1 cellular context compared by ENCODE assay signal in the genomic region with DNA sequence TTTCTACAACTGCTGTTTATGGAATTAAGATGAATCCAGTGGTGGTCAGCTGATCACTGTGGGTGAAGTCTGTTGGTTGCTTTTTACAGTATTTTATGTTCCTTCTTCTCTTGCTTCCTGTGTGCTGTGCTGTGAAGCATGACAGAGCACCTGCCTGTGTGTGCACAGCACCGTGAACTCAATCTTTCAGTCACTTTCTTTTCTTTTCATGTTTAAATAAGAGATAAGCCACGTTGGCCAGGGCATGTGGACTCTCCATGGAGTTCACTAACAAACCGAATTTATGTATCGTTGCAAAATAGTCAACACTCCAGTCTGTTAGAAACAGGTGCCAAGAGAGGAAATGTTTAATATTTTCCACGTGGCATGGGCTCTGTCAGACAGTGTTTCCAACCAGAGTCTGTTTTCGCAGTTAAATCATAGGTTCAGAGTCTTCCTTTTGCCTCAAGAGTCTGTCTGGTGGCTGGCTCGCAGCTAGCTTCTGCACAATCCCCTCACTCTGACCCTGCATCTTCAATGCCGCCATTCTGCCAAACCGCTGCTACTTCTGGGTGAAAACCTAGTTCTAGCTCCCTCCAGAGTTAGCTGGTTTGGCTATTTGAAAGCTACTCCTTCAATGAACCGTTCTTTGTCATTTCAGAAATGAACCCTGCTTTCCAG.
TF ChIP-seq lines count a peak whose summit lies in the region.

No MANE protein-coding gene starts in this region.

TF ChIP-seq in HepG2, 621 proteins besides CTCF, POLR2A, EP300 and RAD21 (continued from another document and continues in another):
- TF ChIP-seq, protein P1, sequence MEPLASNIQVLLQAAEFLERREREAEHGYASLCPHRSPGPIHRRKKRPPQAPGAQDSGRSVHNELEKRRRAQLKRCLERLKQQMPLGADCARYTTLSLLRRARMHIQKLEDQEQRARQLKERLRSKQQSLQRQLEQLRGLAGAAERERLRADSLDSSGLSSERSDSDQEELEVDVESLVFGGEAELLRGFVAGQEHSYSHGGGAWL (CRISPR knock-in tag; IDR thresholded peaks at IDR 0.05) = no peak
- TF ChIP-seq, protein P2, sequence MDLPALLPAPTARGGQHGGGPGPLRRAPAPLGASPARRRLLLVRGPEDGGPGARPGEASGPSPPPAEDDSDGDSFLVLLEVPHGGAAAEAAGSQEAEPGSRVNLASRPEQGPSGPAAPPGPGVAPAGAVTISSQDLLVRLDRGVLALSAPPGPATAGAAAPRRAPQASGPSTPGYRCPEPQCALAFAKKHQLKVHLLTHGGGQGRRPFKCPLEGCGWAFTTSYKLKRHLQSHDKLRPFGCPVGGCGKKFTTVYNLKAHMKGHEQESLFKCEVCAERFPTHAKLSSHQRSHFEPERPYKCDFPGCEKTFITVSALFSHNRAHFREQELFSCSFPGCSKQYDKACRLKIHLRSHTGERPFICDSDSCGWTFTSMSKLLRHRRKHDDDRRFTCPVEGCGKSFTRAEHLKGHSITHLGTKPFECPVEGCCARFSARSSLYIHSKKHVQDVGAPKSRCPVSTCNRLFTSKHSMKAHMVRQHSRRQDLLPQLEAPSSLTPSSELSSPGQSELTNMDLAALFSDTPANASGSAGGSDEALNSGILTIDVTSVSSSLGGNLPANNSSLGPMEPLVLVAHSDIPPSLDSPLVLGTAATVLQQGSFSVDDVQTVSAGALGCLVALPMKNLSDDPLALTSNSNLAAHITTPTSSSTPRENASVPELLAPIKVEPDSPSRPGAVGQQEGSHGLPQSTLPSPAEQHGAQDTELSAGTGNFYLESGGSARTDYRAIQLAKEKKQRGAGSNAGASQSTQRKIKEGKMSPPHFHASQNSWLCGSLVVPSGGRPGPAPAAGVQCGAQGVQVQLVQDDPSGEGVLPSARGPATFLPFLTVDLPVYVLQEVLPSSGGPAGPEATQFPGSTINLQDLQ (CRISPR knock-in tag; IDR thresholded peaks at IDR 0.05) = no peak
- peak; percentile 28; the same call in 1 of the 2 replicates for TF ChIP-seq ZNF264 (CRISPR knock-in tag; IDR thresholded peaks at IDR 0.05)
- TF ChIP-seq AKAP8 (CRISPR knock-in tag; IDR thresholded peaks at IDR 0.05) = no peak
- peak; percentile 74; the same call in 1 of the 2 replicates for TF ChIP-seq IRF2 (CRISPR knock-in tag; IDR thresholded peaks at IDR 0.05)
- no peak for TF ChIP-seq KLF11 (CRISPR knock-in tag; IDR thresholded peaks at IDR 0.05)
- TF ChIP-seq PHF8 (CRISPR knock-in tag; IDR thresholded peaks at IDR 0.05) = no peak
- TF ChIP-seq KLF6 (CRISPR knock-in tag; IDR thresholded peaks at IDR 0.05) = no peak
- no peak for TF ChIP-seq TGIF2 (CRISPR knock-in tag; IDR thresholded peaks at IDR 0.05)
- TF ChIP-seq, protein P3, sequence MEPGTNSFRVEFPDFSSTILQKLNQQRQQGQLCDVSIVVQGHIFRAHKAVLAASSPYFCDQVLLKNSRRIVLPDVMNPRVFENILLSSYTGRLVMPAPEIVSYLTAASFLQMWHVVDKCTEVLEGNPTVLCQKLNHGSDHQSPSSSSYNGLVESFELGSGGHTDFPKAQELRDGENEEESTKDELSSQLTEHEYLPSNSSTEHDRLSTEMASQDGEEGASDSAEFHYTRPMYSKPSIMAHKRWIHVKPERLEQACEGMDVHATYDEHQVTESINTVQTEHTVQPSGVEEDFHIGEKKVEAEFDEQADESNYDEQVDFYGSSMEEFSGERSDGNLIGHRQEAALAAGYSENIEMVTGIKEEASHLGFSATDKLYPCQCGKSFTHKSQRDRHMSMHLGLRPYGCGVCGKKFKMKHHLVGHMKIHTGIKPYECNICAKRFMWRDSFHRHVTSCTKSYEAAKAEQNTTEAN (CRISPR knock-in tag; conservative IDR thresholded peaks at IDR 0.05) = peak; percentile 65
- no peak for TF ChIP-seq ZBTB38 (CRISPR knock-in tag; IDR thresholded peaks at IDR 0.05)
- no peak; the same call in 1 of the 2 replicates for TF ChIP-seq HMG20B (CRISPR knock-in tag; conservative IDR thresholded peaks at IDR 0.05)
- TF ChIP-seq, protein P4, sequence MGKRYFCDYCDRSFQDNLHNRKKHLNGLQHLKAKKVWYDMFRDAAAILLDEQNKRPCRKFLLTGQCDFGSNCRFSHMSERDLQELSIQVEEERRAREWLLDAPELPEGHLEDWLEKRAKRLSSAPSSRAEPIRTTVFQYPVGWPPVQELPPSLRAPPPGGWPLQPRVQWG (CRISPR knock-in tag; IDR thresholded peaks at IDR 0.05; ENCODE audit: borderline replicate concordance, low read depth) = no peak
- TF ChIP-seq PHF5A (CRISPR knock-in tag; IDR thresholded peaks at IDR 0.05; ENCODE audit: low read depth, unreplicated experiment) = no peak
- TF ChIP-seq ZNF891 (CRISPR knock-in tag; IDR thresholded peaks at IDR 0.05) = no peak
- TF ChIP-seq PLRG1 (conservative IDR thresholded peaks at IDR 0.05) = no peak
- TF ChIP-seq, protein P5, sequence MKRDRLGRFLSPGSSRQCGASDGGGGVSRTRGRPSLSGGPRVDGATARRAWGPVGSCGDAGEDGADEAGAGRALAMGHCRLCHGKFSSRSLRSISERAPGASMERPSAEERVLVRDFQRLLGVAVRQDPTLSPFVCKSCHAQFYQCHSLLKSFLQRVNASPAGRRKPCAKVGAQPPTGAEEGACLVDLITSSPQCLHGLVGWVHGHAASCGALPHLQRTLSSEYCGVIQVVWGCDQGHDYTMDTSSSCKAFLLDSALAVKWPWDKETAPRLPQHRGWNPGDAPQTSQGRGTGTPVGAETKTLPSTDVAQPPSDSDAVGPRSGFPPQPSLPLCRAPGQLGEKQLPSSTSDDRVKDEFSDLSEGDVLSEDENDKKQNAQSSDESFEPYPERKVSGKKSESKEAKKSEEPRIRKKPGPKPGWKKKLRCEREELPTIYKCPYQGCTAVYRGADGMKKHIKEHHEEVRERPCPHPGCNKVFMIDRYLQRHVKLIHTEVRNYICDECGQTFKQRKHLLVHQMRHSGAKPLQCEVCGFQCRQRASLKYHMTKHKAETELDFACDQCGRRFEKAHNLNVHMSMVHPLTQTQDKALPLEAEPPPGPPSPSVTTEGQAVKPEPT (CRISPR knock-in tag; IDR thresholded peaks at IDR 0.05; ENCODE audit: low read depth) = peak; percentile 25; the same call in 1 of the 2 replicates
- TF ChIP-seq ZFP62 (CRISPR knock-in tag; IDR thresholded peaks at IDR 0.05) = no peak
- 0 out of 2 replicates have a peak, but pooled peaks have one; percentile 76 for TF ChIP-seq ZNF879 (CRISPR knock-in tag; IDR thresholded peaks at IDR 0.05)
- TF ChIP-seq RFX5 (IDR thresholded peaks at IDR 0.05; ENCODE audit: low read depth, low read length) = no peak
- no peak for TF ChIP-seq MTF1 (CRISPR knock-in tag; IDR thresholded peaks at IDR 0.05)
- peak; percentile 47; the same call in 1 of the 2 replicates for TF ChIP-seq ARID2 (CRISPR knock-in tag; IDR thresholded peaks at IDR 0.05; ENCODE audit: borderline replicate concordance)
- TF ChIP-seq ZEB1 (IDR thresholded peaks at IDR 0.05; ENCODE audit: insufficient replicate concordance, low read depth) = peak; percentile 32
- TF ChIP-seq ARNT2 (CRISPR knock-in tag; IDR thresholded peaks at IDR 0.05; ENCODE audit: low read depth) = no peak
- TF ChIP-seq, protein P6, sequence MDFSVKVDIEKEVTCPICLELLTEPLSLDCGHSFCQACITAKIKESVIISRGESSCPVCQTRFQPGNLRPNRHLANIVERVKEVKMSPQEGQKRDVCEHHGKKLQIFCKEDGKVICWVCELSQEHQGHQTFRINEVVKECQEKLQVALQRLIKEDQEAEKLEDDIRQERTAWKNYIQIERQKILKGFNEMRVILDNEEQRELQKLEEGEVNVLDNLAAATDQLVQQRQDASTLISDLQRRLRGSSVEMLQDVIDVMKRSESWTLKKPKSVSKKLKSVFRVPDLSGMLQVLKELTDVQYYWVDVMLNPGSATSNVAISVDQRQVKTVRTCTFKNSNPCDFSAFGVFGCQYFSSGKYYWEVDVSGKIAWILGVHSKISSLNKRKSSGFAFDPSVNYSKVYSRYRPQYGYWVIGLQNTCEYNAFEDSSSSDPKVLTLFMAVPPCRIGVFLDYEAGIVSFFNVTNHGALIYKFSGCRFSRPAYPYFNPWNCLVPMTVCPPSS (IDR thresholded peaks at IDR 0.05) = no peak
- peak; percentile 29 for TF ChIP-seq TEAD3 (CRISPR knock-in tag; optimal IDR thresholded peaks at IDR 0.05; ENCODE audit: borderline replicate concordance)
- TF ChIP-seq, protein P7, sequence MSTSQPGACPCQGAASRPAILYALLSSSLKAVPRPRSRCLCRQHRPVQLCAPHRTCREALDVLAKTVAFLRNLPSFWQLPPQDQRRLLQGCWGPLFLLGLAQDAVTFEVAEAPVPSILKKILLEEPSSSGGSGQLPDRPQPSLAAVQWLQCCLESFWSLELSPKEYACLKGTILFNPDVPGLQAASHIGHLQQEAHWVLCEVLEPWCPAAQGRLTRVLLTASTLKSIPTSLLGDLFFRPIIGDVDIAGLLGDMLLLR (CRISPR knock-in tag; IDR thresholded peaks at IDR 0.05) = no peak
- TF ChIP-seq, protein P8, sequence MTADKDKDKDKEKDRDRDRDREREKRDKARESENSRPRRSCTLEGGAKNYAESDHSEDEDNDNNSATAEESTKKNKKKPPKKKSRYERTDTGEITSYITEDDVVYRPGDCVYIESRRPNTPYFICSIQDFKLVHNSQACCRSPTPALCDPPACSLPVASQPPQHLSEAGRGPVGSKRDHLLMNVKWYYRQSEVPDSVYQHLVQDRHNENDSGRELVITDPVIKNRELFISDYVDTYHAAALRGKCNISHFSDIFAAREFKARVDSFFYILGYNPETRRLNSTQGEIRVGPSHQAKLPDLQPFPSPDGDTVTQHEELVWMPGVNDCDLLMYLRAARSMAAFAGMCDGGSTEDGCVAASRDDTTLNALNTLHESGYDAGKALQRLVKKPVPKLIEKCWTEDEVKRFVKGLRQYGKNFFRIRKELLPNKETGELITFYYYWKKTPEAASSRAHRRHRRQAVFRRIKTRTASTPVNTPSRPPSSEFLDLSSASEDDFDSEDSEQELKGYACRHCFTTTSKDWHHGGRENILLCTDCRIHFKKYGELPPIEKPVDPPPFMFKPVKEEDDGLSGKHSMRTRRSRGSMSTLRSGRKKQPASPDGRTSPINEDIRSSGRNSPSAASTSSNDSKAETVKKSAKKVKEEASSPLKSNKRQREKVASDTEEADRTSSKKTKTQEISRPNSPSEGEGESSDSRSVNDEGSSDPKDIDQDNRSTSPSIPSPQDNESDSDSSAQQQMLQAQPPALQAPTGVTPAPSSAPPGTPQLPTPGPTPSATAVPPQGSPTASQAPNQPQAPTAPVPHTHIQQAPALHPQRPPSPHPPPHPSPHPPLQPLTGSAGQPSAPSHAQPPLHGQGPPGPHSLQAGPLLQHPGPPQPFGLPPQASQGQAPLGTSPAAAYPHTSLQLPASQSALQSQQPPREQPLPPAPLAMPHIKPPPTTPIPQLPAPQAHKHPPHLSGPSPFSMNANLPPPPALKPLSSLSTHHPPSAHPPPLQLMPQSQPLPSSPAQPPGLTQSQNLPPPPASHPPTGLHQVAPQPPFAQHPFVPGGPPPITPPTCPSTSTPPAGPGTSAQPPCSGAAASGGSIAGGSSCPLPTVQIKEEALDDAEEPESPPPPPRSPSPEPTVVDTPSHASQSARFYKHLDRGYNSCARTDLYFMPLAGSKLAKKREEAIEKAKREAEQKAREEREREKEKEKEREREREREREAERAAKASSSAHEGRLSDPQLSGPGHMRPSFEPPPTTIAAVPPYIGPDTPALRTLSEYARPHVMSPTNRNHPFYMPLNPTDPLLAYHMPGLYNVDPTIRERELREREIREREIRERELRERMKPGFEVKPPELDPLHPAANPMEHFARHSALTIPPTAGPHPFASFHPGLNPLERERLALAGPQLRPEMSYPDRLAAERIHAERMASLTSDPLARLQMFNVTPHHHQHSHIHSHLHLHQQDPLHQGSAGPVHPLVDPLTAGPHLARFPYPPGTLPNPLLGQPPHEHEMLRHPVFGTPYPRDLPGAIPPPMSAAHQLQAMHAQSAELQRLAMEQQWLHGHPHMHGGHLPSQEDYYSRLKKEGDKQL (CRISPR knock-in tag; IDR thresholded peaks at IDR 0.05; ENCODE audit: low read depth) = peak; percentile 69; the same call in 1 of the 2 replicates
- TF ChIP-seq MAFG (CRISPR knock-in tag; IDR thresholded peaks at IDR 0.05) = no peak
- TF ChIP-seq ZC3H4 (CRISPR knock-in tag; IDR thresholded peaks at IDR 0.05; ENCODE audit: borderline replicate concordance) = no peak
- no peak for TF ChIP-seq ZBTB21 (CRISPR knock-in tag; IDR thresholded peaks at IDR 0.05)
- TF ChIP-seq, protein P9, sequence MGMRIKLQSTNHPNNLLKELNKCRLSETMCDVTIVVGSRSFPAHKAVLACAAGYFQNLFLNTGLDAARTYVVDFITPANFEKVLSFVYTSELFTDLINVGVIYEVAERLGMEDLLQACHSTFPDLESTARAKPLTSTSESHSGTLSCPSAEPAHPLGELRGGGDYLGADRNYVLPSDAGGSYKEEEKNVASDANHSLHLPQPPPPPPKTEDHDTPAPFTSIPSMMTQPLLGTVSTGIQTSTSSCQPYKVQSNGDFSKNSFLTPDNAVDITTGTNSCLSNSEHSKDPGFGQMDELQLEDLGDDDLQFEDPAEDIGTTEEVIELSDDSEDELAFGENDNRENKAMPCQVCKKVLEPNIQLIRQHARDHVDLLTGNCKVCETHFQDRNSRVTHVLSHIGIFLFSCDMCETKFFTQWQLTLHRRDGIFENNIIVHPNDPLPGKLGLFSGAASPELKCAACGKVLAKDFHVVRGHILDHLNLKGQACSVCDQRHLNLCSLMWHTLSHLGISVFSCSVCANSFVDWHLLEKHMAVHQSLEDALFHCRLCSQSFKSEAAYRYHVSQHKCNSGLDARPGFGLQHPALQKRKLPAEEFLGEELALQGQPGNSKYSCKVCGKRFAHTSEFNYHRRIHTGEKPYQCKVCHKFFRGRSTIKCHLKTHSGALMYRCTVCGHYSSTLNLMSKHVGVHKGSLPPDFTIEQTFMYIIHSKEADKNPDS (CRISPR knock-in tag; IDR thresholded peaks at IDR 0.05) = no peak
- TF ChIP-seq, protein P10, sequence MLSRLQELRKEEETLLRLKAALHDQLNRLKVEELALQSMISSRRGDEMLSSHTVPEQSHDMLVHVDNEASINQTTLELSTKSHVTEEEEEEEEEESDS (CRISPR knock-in tag; IDR thresholded peaks at IDR 0.05; ENCODE audit: borderline replicate concordance) = no peak
- TF ChIP-seq KDM5B (CRISPR knock-in tag; IDR thresholded peaks at IDR 0.05; ENCODE audit: borderline replicate concordance) = no peak
- no peak for TF ChIP-seq ETV6 (CRISPR knock-in tag; conservative IDR thresholded peaks at IDR 0.05)
- no peak for TF ChIP-seq ISX (CRISPR knock-in tag; conservative IDR thresholded peaks at IDR 0.05)
- peak; percentile 92; the same call in 1 of the 2 replicates for TF ChIP-seq ZNF292 (CRISPR knock-in tag; IDR thresholded peaks at IDR 0.05; ENCODE audit: borderline replicate concordance, low read depth)
- TF ChIP-seq CBX2 (IDR thresholded peaks at IDR 0.05; ENCODE audit: low read depth, low read length) = no peak
- TF ChIP-seq CBX2 (CRISPR knock-in tag; IDR thresholded peaks at IDR 0.05; ENCODE audit: low read depth) = no peak
- TF ChIP-seq ZNF546 (CRISPR knock-in tag; conservative IDR thresholded peaks at IDR 0.05) = no peak
- no peak for TF ChIP-seq JDP2 (CRISPR knock-in tag; IDR thresholded peaks at IDR 0.05; ENCODE audit: borderline replicate concordance)
- TF ChIP-seq GZF1 (CRISPR knock-in tag; IDR thresholded peaks at IDR 0.05) = no peak
- TF ChIP-seq, protein P11, sequence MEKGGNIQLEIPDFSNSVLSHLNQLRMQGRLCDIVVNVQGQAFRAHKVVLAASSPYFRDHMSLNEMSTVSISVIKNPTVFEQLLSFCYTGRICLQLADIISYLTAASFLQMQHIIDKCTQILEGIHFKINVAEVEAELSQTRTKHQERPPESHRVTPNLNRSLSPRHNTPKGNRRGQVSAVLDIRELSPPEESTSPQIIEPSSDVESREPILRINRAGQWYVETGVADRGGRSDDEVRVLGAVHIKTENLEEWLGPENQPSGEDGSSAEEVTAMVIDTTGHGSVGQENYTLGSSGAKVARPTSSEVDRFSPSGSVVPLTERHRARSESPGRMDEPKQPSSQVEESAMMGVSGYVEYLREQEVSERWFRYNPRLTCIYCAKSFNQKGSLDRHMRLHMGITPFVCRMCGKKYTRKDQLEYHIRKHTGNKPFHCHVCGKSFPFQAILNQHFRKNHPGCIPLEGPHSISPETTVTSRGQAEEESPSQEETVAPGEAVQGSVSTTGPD (CRISPR knock-in tag; IDR thresholded peaks at IDR 0.05) = no peak
- no peak; the same call in 1 of the 2 replicates for TF ChIP-seq ZFP1 (CRISPR knock-in tag; IDR thresholded peaks at IDR 0.05)
